1 cellular context compared by ENCODE assay signal in genomic region chr3:120419797-120420196, GRCh38.
TF ChIP-seq lines count a peak whose summit lies in the region.

No MANE protein-coding gene starts in this region.

TF ChIP-seq in GM23338, 12 proteins besides CTCF, POLR2A, EP300 and RAD21 (continued from another document):
- no peak for TF ChIP-seq ZNF462 (CRISPR knock-in tag; IDR thresholded peaks at IDR 0.05)
- TF ChIP-seq ETS1 (IDR thresholded peaks at IDR 0.05) = no peak
- no peak for TF ChIP-seq EZH2phosphoT487 (IDR thresholded peaks at IDR 0.05; ENCODE audit: unreplicated experiment)
- TF ChIP-seq STAT1 (IDR thresholded peaks at IDR 0.05; ENCODE audit: unreplicated experiment) = no peak
- TF ChIP-seq JUNB (IDR thresholded peaks at IDR 0.05; ENCODE audit: unreplicated experiment) = no peak
- TF ChIP-seq NANOG (IDR thresholded peaks at IDR 0.05; ENCODE audit: borderline replicate concordance) = no peak
- TF ChIP-seq EZH2 (IDR thresholded peaks at IDR 0.05; ENCODE audit: low read depth, unreplicated experiment) = no peak
- no peak for TF ChIP-seq POLR2AphosphoS5 (IDR thresholded peaks at IDR 0.05; ENCODE audit: low read depth)
- no peak for TF ChIP-seq ZNF331 (CRISPR knock-in tag; IDR thresholded peaks at IDR 0.05; ENCODE audit: low read depth)
